1 cellular context compared by ENCODE assay signal in genomic region chr1:37635309-37635902, GRCh38.
TF ChIP-seq lines count a peak whose summit lies in the region.

No MANE protein-coding gene starts in this region.

TF ChIP-seq in HepG2, 621 proteins besides CTCF, POLR2A, EP300 and RAD21:
- TF ChIP-seq NCOA5 (CRISPR knock-in tag; IDR thresholded peaks at IDR 0.05), result no peak
- no peak for TF ChIP-seq GABPB1 (CRISPR knock-in tag; IDR thresholded peaks at IDR 0.05)
- no peak for TF ChIP-seq GMEB1 (CRISPR knock-in tag; IDR thresholded peaks at IDR 0.05; ENCODE audit: borderline replicate concordance)
- no peak for TF ChIP-seq ZSCAN31 (CRISPR knock-in tag; IDR thresholded peaks at IDR 0.05; ENCODE audit: low read depth)
- TF ChIP-seq ZNF747 (CRISPR knock-in tag; IDR thresholded peaks at IDR 0.05; ENCODE audit: borderline replicate concordance), result no peak
- no peak for TF ChIP-seq ZNF678 (CRISPR knock-in tag; IDR thresholded peaks at IDR 0.05)
- no peak for TF ChIP-seq AGO2 (optimal IDR thresholded peaks at IDR 0.05; ENCODE audit: low read depth, low read length)
- no peak for TF ChIP-seq KIAA2018 (CRISPR knock-in tag; IDR thresholded peaks at IDR 0.05; ENCODE audit: borderline replicate concordance)
- no peak for TF ChIP-seq SOX5 (CRISPR knock-in tag; IDR thresholded peaks at IDR 0.05; ENCODE audit: borderline replicate concordance)
